In the genomic region with DNA sequence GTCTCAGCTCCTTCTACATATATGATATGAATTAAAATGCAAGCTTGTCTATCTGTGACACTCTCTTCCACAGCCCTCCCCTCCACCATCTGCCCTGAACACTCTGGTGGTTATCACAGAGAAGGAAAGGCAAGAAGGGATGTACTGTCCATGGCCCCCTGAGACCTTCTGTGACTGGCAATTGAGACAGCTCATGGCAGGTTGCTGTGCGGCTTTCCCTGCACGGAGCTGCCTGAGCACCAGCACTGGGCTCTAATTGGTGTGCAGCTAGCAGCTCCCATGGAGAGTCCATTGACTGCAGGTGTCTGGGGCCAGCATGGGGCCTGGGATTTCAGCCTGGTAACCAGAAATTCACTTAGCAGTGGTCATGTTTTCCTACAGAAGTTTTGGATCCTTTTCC, we compare ENCODE assay signal across 18 cellular contexts.
DNase-seq lines count a peak whose midpoint lies in the region; ATAC-seq and TF ChIP-seq lines count a peak whose summit lies in the region.
"Had no signal": no experiment of that assay in that cellular context is flagged by ENCODE, and none has a peak within 500 bp of the region (broad histone marks: within the 10 kb centered on the region; RNA-seq: fewer than 3 reads in every experiment).

No MANE protein-coding gene starts in this region.

- no peaks in the 10 kb centered on the region for H3K4me1 ChIP-seq in BE2C
- no peaks in the 10 kb centered on the region for H3K4me1 ChIP-seq in gastroesophageal sphincter

- H3K4me1 Mint-ChIP-seq in progenitor cell of endocrine pancreas (ENCODE audit: low read depth): peaks cover 13% of the 10 kb centered on the region
- H3K4me1 Mint-ChIP-seq: CD14-positive monocyte had no signal

- H3K27ac ChIP-seq in gastroesophageal sphincter: no peak overlapping the region
- H3K27ac ChIP-seq: HL-60 had no signal

- ATAC-seq in HG03097 (IDR thresholded peaks at IDR 0.05; ENCODE audit: low FRiP score, unreplicated experiment): no peak
- no peak for ATAC-seq in gastroesophageal sphincter
- ATAC-seq in GM19463 (IDR thresholded peaks at IDR 0.05; ENCODE audit: unreplicated experiment): no peak
- ATAC-seq: HepG2, K562, Panc1 had no signal

- no CpG with 5 or more reads among the region's 2 CpGs for WGBS in gastroesophageal sphincter (ENCODE audit: low coverage in 1 of 2), 2 donors

- peaks cover 27% of the 10 kb centered on the region for H3K36me3 Mint-ChIP-seq in progenitor cell of endocrine pancreas (ENCODE audit: insufficient read depth)
- H3K36me3 Mint-ChIP-seq: CD14-positive monocyte had no signal

- H3K4me3 Mint-ChIP-seq in progenitor cell of endocrine pancreas (ENCODE audit: low read depth): no peak overlapping the region
- H3K4me3 Mint-ChIP-seq: CD14-positive monocyte had no signal

- TF ChIP-seq EP300 in gastroesophageal sphincter (IDR thresholded peaks at IDR 0.05): no peak

- TF ChIP-seq CTCF in BE2C (IDR thresholded peaks at IDR 0.05; ENCODE audit: low read depth, low read length) (no peak), progenitor cell of endocrine pancreas (IDR thresholded peaks at IDR 0.05; ENCODE audit: unreplicated experiment) (no peak), gastroesophageal sphincter (IDR thresholded peaks at IDR 0.05) (no peak)

- no peak for TF ChIP-seq POLR2A in gastroesophageal sphincter (IDR thresholded peaks at IDR 0.05)

- peak overlapping the region; percentile 26 for H3K27ac Mint-ChIP-seq in progenitor cell of endocrine pancreas

- H3K36me3 ChIP-seq in BE2C (peaks cover 5% of the 10 kb centered on the region), gastroesophageal sphincter (no peaks in the 10 kb centered on the region)

- no peaks in the 10 kb centered on the region for H3K27me3 Mint-ChIP-seq in progenitor cell of endocrine pancreas

- no peaks in the 10 kb centered on the region for H3K9me3 ChIP-seq in BE2C
- H3K9me3 ChIP-seq in gastroesophageal sphincter: no peaks in the 10 kb centered on the region

- DNase-seq in BE2C: peak; percentile 34
- peak; percentile 27 for DNase-seq in NCI-H146 treated with DMSO at 0.1 percent for 48 hours (lab: John Stamatoyannopoulos, UW; ENCODE audit: unreplicated experiment)
- DNase-seq in ecto neural progenitor cell (ENCODE audit: low spot score): peak; percentile 50
- DNase-seq in progenitor cell of endocrine pancreas (ENCODE audit: low spot score, unreplicated experiment): no peak
- DNase-seq: MM.1S, NCI-H1048, NCI-H1436 treated with DMSO at 0.1 percent for 48 hours, NCI-H446 treated with DMSO at 0.1 percent for 48 hours, NCI-H774, T-helper 1 cell had no signal

- H3K4me3 ChIP-seq in BE2C (ENCODE audit: low read depth, low read length) (no peak overlapping the region), gastroesophageal sphincter (no peak overlapping the region)
- H3K4me3 ChIP-seq: K562 had no signal

- H3K27me3 ChIP-seq in BE2C: no peaks in the 10 kb centered on the region
- no peaks in the 10 kb centered on the region for H3K27me3 ChIP-seq in gastroesophageal sphincter

- H3K9me3 Mint-ChIP-seq in progenitor cell of endocrine pancreas (ENCODE audit: low read depth): no peaks in the 10 kb centered on the region
- H3K9me3 Mint-ChIP-seq: CD14-positive monocyte had no signal
